Comparison of ENCODE assay signal across 20 cellular contexts in genomic region chr2:208982831-208983230, GRCh38.
"Had no signal": no experiment of that assay in that cellular context is flagged by ENCODE, and none has a peak within 500 bp of the region (broad histone marks: within the 10 kb centered on the region; RNA-seq: fewer than 3 reads in every experiment).

No MANE protein-coding gene starts in this region.

- H3K9me3 ChIP-seq: left lung, prostate gland, thyroid gland had no signal

- H3K27me3 ChIP-seq: left lung, thyroid gland had no signal

- DNase-seq: activated CD4-positive, alpha-beta T cell treated with anti-CD3 and anti-CD28 coated beads for 4 hours; activated CD4-positive, alpha-beta T cell treated with anti-CD3 and anti-CD28 coated beads, Interleukin-2, amount 50 U/mL, for 48 hours; activated CD4-positive, CD25-positive, alpha-beta regulatory T cell; activated CD8-positive, alpha-beta memory T cell treated with anti-CD3 and anti-CD28 coated beads, Interleukin-2, amount 50 U/mL, for 48 hours; activated naive CD4-positive, alpha-beta T cell treated with Interleukin-2 at 50 U/mL for 16 hours; activated naive CD8-positive, alpha-beta T cell treated with anti-CD3 and anti-CD28 coated beads for 36 hours; activated T-cell treated with anti-CD3 and anti-CD28 coated beads, Interleukin-2, amount 50 U/mL, for 48 hours; immature natural killer cell; kidney glomerular epithelial cell; left lung; midbrain; stimulated activated CD4-positive, alpha-beta T cell treated with anti-CD3 and anti-CD28 coated beads, Interleukin-4, amount 100 ng/mL, for 4 hours; substantia nigra; T1000 had no signal

- H3K4me1 ChIP-seq: left lung, prostate gland had no signal

- ATAC-seq: left lung; natural killer cell treated with Interleukin-12 subunit alpha and Interleukin-12 subunit beta and Interleukin-15 and Interleukin-18, amount 100 ng/mL, for 72 hours had no signal

- H3K4me3 ChIP-seq: coronary artery, left lung, lung, prostate gland, thyroid gland had no signal

- H3K36me3 ChIP-seq: left lung, prostate gland, thyroid gland had no signal

- FAIRE-seq: astrocyte had no signal

- H3K27ac ChIP-seq: coronary artery, left lung, prostate gland, thyroid gland had no signal
